1 cellular context compared by ENCODE assay signal in the genomic region with DNA sequence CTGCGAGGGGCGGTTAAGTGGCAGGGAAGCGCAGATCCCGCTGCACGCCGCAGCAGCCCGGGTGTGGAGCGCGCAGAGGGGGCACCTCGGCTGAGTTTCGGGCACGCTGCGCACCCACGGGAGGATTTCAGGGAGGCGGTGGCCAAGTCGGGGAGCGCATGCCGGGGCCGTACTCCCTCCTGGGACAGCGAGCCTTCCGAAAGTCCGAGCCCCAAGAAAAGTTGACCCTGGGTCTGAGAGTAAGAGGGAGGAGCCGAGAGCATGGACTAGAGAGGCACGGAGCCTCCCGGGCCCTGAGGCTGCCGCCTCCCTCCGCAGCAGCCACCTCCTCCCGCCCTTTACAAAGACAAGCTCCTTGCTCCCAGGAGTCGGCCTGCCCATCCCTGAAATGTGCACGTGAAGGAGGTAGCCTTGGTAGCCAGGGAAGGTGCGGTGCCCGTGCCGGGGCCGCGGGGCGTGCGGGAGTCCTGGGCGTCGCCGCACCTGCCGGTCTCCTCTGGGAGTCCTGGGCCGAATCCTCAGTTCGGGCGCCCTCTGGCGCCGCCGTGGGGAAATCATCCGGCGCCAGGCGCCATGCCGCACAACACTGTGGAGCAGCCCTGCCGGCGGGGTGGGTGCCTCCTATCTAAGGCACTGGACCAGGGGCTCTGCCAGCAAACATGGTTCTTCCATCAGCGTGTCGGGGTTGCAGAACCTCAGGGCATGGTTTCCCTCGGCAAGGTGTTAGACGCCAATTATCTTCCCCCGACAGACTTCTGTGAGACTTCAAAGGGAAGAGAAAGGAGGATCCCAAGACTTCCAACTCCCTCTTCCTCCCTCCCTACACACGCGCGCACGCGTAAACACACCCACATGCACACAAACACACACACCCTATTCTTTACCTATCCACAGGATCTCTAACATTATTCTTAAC.
TF ChIP-seq lines count a peak whose summit lies in the region.

No MANE protein-coding gene starts in this region.

TF ChIP-seq in HepG2, 621 proteins besides CTCF, POLR2A, EP300 and RAD21 (continued from another document):
- TF ChIP-seq, protein P1, sequence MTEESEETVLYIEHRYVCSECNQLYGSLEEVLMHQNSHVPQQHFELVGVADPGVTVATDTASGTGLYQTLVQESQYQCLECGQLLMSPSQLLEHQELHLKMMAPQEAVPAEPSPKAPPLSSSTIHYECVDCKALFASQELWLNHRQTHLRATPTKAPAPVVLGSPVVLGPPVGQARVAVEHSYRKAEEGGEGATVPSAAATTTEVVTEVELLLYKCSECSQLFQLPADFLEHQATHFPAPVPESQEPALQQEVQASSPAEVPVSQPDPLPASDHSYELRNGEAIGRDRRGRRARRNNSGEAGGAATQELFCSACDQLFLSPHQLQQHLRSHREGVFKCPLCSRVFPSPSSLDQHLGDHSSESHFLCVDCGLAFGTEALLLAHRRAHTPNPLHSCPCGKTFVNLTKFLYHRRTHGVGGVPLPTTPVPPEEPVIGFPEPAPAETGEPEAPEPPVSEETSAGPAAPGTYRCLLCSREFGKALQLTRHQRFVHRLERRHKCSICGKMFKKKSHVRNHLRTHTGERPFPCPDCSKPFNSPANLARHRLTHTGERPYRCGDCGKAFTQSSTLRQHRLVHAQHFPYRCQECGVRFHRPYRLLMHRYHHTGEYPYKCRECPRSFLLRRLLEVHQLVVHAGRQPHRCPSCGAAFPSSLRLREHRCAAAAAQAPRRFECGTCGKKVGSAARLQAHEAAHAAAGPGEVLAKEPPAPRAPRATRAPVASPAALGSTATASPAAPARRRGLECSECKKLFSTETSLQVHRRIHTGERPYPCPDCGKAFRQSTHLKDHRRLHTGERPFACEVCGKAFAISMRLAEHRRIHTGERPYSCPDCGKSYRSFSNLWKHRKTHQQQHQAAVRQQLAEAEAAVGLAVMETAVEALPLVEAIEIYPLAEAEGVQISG (CRISPR knock-in tag; IDR thresholded peaks at IDR 0.05) = peak; percentile 86
- TF ChIP-seq, protein P2, sequence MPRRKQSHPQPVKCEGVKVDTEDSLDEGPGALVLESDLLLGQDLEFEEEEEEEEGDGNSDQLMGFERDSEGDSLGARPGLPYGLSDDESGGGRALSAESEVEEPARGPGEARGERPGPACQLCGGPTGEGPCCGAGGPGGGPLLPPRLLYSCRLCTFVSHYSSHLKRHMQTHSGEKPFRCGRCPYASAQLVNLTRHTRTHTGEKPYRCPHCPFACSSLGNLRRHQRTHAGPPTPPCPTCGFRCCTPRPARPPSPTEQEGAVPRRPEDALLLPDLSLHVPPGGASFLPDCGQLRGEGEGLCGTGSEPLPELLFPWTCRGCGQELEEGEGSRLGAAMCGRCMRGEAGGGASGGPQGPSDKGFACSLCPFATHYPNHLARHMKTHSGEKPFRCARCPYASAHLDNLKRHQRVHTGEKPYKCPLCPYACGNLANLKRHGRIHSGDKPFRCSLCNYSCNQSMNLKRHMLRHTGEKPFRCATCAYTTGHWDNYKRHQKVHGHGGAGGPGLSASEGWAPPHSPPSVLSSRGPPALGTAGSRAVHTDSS (CRISPR knock-in tag; conservative IDR thresholded peaks at IDR 0.05) = no peak
- TF ChIP-seq, protein P3, sequence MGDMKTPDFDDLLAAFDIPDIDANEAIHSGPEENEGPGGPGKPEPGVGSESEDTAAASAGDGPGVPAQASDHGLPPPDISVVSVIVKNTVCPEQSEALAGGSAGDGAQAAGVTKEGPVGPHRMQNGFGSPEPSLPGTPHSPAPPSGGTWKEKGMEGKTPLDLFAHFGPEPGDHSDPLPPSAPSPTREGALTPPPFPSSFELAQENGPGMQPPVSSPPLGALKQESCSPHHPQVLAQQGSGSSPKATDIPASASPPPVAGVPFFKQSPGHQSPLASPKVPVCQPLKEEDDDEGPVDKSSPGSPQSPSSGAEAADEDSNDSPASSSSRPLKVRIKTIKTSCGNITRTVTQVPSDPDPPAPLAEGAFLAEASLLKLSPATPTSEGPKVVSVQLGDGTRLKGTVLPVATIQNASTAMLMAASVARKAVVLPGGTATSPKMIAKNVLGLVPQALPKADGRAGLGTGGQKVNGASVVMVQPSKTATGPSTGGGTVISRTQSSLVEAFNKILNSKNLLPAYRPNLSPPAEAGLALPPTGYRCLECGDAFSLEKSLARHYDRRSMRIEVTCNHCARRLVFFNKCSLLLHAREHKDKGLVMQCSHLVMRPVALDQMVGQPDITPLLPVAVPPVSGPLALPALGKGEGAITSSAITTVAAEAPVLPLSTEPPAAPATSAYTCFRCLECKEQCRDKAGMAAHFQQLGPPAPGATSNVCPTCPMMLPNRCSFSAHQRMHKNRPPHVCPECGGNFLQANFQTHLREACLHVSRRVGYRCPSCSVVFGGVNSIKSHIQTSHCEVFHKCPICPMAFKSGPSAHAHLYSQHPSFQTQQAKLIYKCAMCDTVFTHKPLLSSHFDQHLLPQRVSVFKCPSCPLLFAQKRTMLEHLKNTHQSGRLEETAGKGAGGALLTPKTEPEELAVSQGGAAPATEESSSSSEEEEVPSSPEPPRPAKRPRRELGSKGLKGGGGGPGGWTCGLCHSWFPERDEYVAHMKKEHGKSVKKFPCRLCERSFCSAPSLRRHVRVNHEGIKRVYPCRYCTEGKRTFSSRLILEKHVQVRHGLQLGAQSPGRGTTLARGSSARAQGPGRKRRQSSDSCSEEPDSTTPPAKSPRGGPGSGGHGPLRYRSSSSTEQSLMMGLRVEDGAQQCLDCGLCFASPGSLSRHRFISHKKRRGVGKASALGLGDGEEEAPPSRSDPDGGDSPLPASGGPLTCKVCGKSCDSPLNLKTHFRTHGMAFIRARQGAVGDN (CRISPR knock-in tag; IDR thresholded peaks at IDR 0.05) = peak; percentile 76
- TF ChIP-seq ZNF777 (CRISPR knock-in tag; IDR thresholded peaks at IDR 0.05) (peak; percentile 62), FOSL2 (CRISPR knock-in tag; IDR thresholded peaks at IDR 0.05) (peak; percentile 32; the same call in 1 of the 2 replicates), PAX8 (CRISPR knock-in tag; IDR thresholded peaks at IDR 0.05; ENCODE audit: borderline replicate concordance) (no peak), JUND (CRISPR knock-in tag; IDR thresholded peaks at IDR 0.05) (no peak), SRY (CRISPR knock-in tag; IDR thresholded peaks at IDR 0.05) (peak; percentile 53; the same call in 1 of the 2 replicates), ZNF468 (CRISPR knock-in tag; IDR thresholded peaks at IDR 0.05) (no peak), PITX1 (CRISPR knock-in tag; IDR thresholded peaks at IDR 0.05) (peak; percentile 55; the same call in 1 of the 2 replicates), HNRNPK (IDR thresholded peaks at IDR 0.05; ENCODE audit: low read depth, low read length, poor library complexity, severe bottlenecking) (no peak), ZNF547 (CRISPR knock-in tag; IDR thresholded peaks at IDR 0.05) (no peak), ZNF234 (CRISPR knock-in tag; conservative IDR thresholded peaks at IDR 0.05) (no peak), ZNF776 (CRISPR knock-in tag; IDR thresholded peaks at IDR 0.05) (peak; percentile 53; the same call in 1 of the 2 replicates), SP4 (CRISPR knock-in tag; IDR thresholded peaks at IDR 0.05) (0 out of 2 replicates have a peak, but pooled peaks have one; percentile 42), RNF2 (conservative IDR thresholded peaks at IDR 0.05; ENCODE audit: low read depth) (0 out of 2 replicates have a peak, but pooled peaks have one; percentile 45), ZFY (CRISPR knock-in tag; IDR thresholded peaks at IDR 0.05) (peak; percentile 49; the same call in 1 of the 2 replicates)
- TF ChIP-seq, protein P4, sequence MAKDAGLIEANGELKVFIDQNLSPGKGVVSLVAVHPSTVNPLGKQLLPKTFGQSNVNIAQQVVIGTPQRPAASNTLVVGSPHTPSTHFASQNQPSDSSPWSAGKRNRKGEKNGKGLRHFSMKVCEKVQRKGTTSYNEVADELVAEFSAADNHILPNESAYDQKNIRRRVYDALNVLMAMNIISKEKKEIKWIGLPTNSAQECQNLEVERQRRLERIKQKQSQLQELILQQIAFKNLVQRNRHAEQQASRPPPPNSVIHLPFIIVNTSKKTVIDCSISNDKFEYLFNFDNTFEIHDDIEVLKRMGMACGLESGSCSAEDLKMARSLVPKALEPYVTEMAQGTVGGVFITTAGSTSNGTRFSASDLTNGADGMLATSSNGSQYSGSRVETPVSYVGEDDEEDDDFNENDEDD (CRISPR knock-in tag; IDR thresholded peaks at IDR 0.05; ENCODE audit: borderline replicate concordance) = peak; percentile 15; the same call in 1 of the 2 replicates
